ENCODE assay signal across 1 cellular context in the genomic region with DNA sequence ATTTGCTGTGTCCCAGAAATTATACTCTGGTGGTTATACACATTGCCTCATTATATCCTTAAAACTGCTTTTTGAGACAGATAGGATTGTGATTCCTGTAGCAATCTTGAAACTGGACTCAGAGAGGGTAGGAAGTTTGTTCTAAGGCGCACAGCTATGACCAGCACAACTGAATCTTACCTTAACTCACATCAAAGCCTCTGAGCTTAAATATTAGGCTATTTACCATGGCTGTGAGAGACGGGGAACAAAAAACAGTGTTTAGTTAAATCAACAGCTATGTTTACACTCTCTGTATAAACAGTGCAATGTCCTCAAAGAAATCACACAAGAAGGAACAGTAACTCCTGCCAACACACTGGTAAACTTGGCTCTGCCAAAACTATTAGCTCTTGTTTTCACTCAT.
TF ChIP-seq lines count a peak whose summit lies in the region.

No MANE protein-coding gene starts in this region.

TF ChIP-seq in HepG2, 621 proteins besides CTCF, POLR2A, EP300 and RAD21 (continued from another document and continues in another):
- 0 out of 4 replicates have a peak, but pooled peaks of 1 of the 2 experiments have one; percentile 44 for TF ChIP-seq REST (IDR thresholded peaks at IDR 0.05; ENCODE audit: borderline replicate concordance in 1 of 2, low read depth in 1 of 2, low read length in 2 of 2)
- TF ChIP-seq ARID4A (CRISPR knock-in tag; IDR thresholded peaks at IDR 0.05; ENCODE audit: borderline replicate concordance), result peak; percentile 19; the same call in 1 of the 2 replicates
- TF ChIP-seq TAF1 (CRISPR knock-in tag; IDR thresholded peaks at IDR 0.05), result no peak
- TF ChIP-seq PITX1 (CRISPR knock-in tag; IDR thresholded peaks at IDR 0.05), result peak; percentile 86
- TF ChIP-seq CREBL2 (CRISPR knock-in tag; IDR thresholded peaks at IDR 0.05; ENCODE audit: borderline replicate concordance), result no peak
- TF ChIP-seq NBN (conservative IDR thresholded peaks at IDR 0.05), result no peak
- peak; percentile 56; the same call in 1 of the 2 replicates for TF ChIP-seq ADNP (CRISPR knock-in tag; IDR thresholded peaks at IDR 0.05)
- TF ChIP-seq TBL1XR1 (IDR thresholded peaks at IDR 0.05; ENCODE audit: borderline replicate concordance, low read length, partially characterized antibody), result peak; percentile 94
- TF ChIP-seq ZKSCAN8 (CRISPR knock-in tag; IDR thresholded peaks at IDR 0.05; ENCODE audit: borderline replicate concordance), result peak; percentile 92; the same call in 1 of the 2 replicates
- TF ChIP-seq ZFP36 (IDR thresholded peaks at IDR 0.05; ENCODE audit: borderline replicate concordance, low read depth, low read length, partially characterized antibody), result peak; percentile 83
- TF ChIP-seq ZNF784 (CRISPR knock-in tag; IDR thresholded peaks at IDR 0.05; ENCODE audit: borderline replicate concordance), result no peak
- no peak for TF ChIP-seq ZSCAN25 (CRISPR knock-in tag; IDR thresholded peaks at IDR 0.05)
- TF ChIP-seq CHD2 (IDR thresholded peaks at IDR 0.05; ENCODE audit: low read depth, low read length), result no peak
- TF ChIP-seq ZNF143 (CRISPR knock-in tag; IDR thresholded peaks at IDR 0.05), result no peak
- no peak; the same call in 1 of the 2 replicates for TF ChIP-seq ZBTB10 (CRISPR knock-in tag; IDR thresholded peaks at IDR 0.05; ENCODE audit: borderline replicate concordance)
- TF ChIP-seq THYN1 (CRISPR knock-in tag; IDR thresholded peaks at IDR 0.05; ENCODE audit: borderline replicate concordance, low read depth), result no peak
- TF ChIP-seq, protein P1, sequence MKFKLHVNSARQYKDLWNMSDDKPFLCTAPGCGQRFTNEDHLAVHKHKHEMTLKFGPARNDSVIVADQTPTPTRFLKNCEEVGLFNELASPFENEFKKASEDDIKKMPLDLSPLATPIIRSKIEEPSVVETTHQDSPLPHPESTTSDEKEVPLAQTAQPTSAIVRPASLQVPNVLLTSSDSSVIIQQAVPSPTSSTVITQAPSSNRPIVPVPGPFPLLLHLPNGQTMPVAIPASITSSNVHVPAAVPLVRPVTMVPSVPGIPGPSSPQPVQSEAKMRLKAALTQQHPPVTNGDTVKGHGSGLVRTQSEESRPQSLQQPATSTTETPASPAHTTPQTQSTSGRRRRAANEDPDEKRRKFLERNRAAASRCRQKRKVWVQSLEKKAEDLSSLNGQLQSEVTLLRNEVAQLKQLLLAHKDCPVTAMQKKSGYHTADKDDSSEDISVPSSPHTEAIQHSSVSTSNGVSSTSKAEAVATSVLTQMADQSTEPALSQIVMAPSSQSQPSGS (CRISPR knock-in tag; IDR thresholded peaks at IDR 0.05), result peak; percentile 56; the same call in 1 of the 2 replicates
- peak; percentile 54; the same call in 1 of the 2 replicates for TF ChIP-seq ERF (CRISPR knock-in tag; IDR thresholded peaks at IDR 0.05)
- TF ChIP-seq GABPA (IDR thresholded peaks at IDR 0.05; ENCODE audit: low read depth, low read length), result no peak
- TF ChIP-seq GABPA (CRISPR knock-in tag; IDR thresholded peaks at IDR 0.05; ENCODE audit: low read depth), result peak; percentile 48; the same call in 1 of the 2 replicates
- TF ChIP-seq MYPOP (CRISPR knock-in tag; IDR thresholded peaks at IDR 0.05), result peak; percentile 62; the same call in 1 of the 2 replicates
- TF ChIP-seq ATF4 (CRISPR knock-in tag; IDR thresholded peaks at IDR 0.05), result peak in 1 of 2 experiments; percentile 63; a peak in 1 of 4 replicates
- no peak for TF ChIP-seq PBX3 (CRISPR knock-in tag; IDR thresholded peaks at IDR 0.05; ENCODE audit: borderline replicate concordance)
- TF ChIP-seq ZMAT3 (CRISPR knock-in tag; conservative IDR thresholded peaks at IDR 0.05), result no peak
- TF ChIP-seq SMYD3 (CRISPR knock-in tag; IDR thresholded peaks at IDR 0.05), result no peak
- TF ChIP-seq ZNF580 (CRISPR knock-in tag; IDR thresholded peaks at IDR 0.05; ENCODE audit: borderline replicate concordance, low read depth), result 0 out of 2 replicates have a peak, but pooled peaks have one; percentile 32
- TF ChIP-seq DNMT3B (CRISPR knock-in tag; conservative IDR thresholded peaks at IDR 0.05), result no peak
- no peak for TF ChIP-seq ZNF672 (CRISPR knock-in tag; IDR thresholded peaks at IDR 0.05)
- TF ChIP-seq ZNF629 (CRISPR knock-in tag; conservative IDR thresholded peaks at IDR 0.05), result no peak
- TF ChIP-seq, protein P2, sequence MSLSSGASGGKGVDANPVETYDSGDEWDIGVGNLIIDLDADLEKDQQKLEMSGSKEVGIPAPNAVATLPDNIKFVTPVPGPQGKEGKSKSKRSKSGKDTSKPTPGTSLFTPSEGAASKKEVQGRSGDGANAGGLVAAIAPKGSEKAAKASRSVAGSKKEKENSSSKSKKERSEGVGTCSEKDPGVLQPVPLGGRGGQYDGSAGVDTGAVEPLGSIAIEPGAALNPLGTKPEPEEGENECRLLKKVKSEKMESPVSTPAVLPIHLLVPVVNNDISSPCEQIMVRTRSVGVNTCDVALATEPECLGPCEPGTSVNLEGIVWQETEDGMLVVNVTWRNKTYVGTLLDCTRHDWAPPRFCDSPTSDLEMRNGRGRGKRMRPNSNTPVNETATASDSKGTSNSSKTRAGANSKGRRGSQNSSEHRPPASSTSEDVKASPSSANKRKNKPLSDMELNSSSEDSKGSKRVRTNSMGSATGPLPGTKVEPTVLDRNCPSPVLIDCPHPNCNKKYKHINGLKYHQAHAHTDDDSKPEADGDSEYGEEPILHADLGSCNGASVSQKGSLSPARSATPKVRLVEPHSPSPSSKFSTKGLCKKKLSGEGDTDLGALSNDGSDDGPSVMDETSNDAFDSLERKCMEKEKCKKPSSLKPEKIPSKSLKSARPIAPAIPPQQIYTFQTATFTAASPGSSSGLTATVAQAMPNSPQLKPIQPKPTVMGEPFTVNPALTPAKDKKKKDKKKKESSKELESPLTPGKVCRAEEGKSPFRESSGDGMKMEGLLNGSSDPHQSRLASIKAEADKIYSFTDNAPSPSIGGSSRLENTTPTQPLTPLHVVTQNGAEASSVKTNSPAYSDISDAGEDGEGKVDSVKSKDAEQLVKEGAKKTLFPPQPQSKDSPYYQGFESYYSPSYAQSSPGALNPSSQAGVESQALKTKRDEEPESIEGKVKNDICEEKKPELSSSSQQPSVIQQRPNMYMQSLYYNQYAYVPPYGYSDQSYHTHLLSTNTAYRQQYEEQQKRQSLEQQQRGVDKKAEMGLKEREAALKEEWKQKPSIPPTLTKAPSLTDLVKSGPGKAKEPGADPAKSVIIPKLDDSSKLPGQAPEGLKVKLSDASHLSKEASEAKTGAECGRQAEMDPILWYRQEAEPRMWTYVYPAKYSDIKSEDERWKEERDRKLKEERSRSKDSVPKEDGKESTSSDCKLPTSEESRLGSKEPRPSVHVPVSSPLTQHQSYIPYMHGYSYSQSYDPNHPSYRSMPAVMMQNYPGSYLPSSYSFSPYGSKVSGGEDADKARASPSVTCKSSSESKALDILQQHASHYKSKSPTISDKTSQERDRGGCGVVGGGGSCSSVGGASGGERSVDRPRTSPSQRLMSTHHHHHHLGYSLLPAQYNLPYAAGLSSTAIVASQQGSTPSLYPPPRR (CRISPR knock-in tag; IDR thresholded peaks at IDR 0.05; ENCODE audit: borderline replicate concordance), result peak; percentile 94
